In the genomic region with DNA sequence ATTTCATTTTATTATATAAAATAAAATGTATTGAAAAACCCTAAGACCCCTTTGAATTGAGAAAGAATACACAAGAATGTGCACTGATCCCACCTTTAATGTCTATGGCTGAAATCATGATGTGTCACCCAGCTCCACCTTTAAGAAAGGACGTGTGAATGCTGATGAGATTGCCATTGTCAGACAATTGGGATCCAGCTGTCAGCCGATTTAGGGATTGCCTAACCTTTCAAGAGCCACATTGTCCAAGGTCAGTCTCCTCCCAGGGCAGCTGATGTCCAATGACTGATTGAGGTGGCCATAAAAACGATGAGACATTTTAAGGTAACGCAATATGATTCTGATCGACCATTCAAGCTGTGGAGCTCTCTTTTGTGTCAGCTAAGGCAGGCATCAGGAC, we compare ENCODE assay signal across 15 cellular contexts.
DNase-seq lines count a peak whose midpoint lies in the region; ATAC-seq, FAIRE-seq and TF ChIP-seq lines count a peak whose summit lies in the region.
"Had no signal": no experiment of that assay in that cellular context is flagged by ENCODE, and none has a peak within 500 bp of the region (broad histone marks: within the 10 kb centered on the region; RNA-seq: fewer than 3 reads in every experiment).

No MANE protein-coding gene starts in this region.

- H3K9me3 ChIP-seq in H9 (ENCODE audit: control insufficient read depth, low read depth, low read length) (no peaks in the 10 kb centered on the region), iPS DF 6.9 (ENCODE audit: control insufficient read depth, insufficient read depth, low read length) (no peaks in the 10 kb centered on the region)
- H3K9me3 ChIP-seq: BE2C, HAP-1 had no signal

- H3K4me1 ChIP-seq in H9 (ENCODE audit: insufficient read depth, low read length) (no peaks in the 10 kb centered on the region), iPS DF 6.9 (ENCODE audit: control insufficient read depth, insufficient read depth, low read length) (no peaks in the 10 kb centered on the region)
- H3K4me1 ChIP-seq: BE2C, HAP-1 had no signal

- H3T11ph ChIP-seq in H9 (ENCODE audit: low read length), result no peak overlapping the region

- no peak overlapping the region for H3K4ac ChIP-seq in H9 (ENCODE audit: low read depth, low read length)

- no peak overlapping the region for H2BK15ac ChIP-seq in H9 (ENCODE audit: low read depth, low read length)

- no peak for ATAC-seq in HG03460 (IDR thresholded peaks at IDR 0.05; ENCODE audit: unreplicated experiment)
- ATAC-seq: GM12878 had no signal

- H2BK20ac ChIP-seq in H9 (ENCODE audit: low read depth, low read length, poor library complexity, severe bottlenecking), result no peak overlapping the region

- DNase-seq in H9 (peak; percentile 28), UCSD-AML1 (lab: John Stamatoyannopoulos, UW; ENCODE audit: unreplicated experiment) (peak; percentile 2), iPS DF 6.9 (ENCODE audit: low read depth, low spot score) (peak; percentile 1), urothelium cell line (ENCODE audit: low spot score) (no peak), Kasumi-1 (lab: John Stamatoyannopoulos, UW) (no peak)
- no peak for DNase-seq in NK-92 treated with Interleukin-12 subunit alpha and Interleukin-12 subunit beta, amount 100 ng/mL, for 24 hours (lab: John Stamatoyannopoulos, UW)
- DNase-seq: BE2C; CD4-positive, alpha-beta memory T cell; DMS79; GM23248 had no signal

- no peak overlapping the region for H3K4me3 Mint-ChIP-seq in H9
- H3K4me3 Mint-ChIP-seq: CD4-positive, alpha-beta memory T cell had no signal

- no peaks in the 10 kb centered on the region; a peak in 2 of 4 replicates for H3K4me1 Mint-ChIP-seq in H9
- H3K4me1 Mint-ChIP-seq: CD4-positive, alpha-beta memory T cell had no signal

- no peak overlapping the region for H4K5ac ChIP-seq in H9 (ENCODE audit: insufficient read length, low read depth, low read length)

- no peak overlapping the region for H3K4me3 ChIP-seq in iPS DF 6.9 (ENCODE audit: low read length)
- H3K4me3 ChIP-seq: GM12878, GM23248, HAP-1 had no signal

- no peaks in the 10 kb centered on the region for H3K36me3 ChIP-seq in iPS DF 6.9 (ENCODE audit: control insufficient read depth, insufficient read depth, low read length)
- H3K36me3 ChIP-seq: BE2C, HAP-1 had no signal

- no peak overlapping the region for H3K4me2 ChIP-seq in H9 (ENCODE audit: insufficient read depth, insufficient read length, low read length)

- no peaks in the 10 kb centered on the region for H3K36me3 Mint-ChIP-seq in H9 (ENCODE audit: insufficient read depth in 1 of 3, low read depth in 3 of 3)
- H3K36me3 Mint-ChIP-seq: CD4-positive, alpha-beta memory T cell had no signal

- H3K27ac ChIP-seq in H9 (ENCODE audit: insufficient read length, low read depth, low read length) (no peak overlapping the region), iPS DF 6.9 (ENCODE audit: low read length) (no peak overlapping the region)
- H3K27ac ChIP-seq: C4-2B, GM23248 had no signal

- no peaks in the 10 kb centered on the region for H3K27me3 Mint-ChIP-seq in H9 (ENCODE audit: low read depth)
- H3K27me3 Mint-ChIP-seq: CD4-positive, alpha-beta memory T cell had no signal

- TF ChIP-seq CTCF in H9 (conservative IDR thresholded peaks at IDR 0.05), result no peak

- H3K23me2 ChIP-seq in H9 (ENCODE audit: insufficient read length, low read depth, low read length, poor library complexity, severe bottlenecking), result no peaks in the 10 kb centered on the region

- H2BK120ac ChIP-seq in H9 (ENCODE audit: low read depth, low read length, poor library complexity, severe bottlenecking), result no peak overlapping the region

- no peak overlapping the region for H2AFZ ChIP-seq in H9 (ENCODE audit: low read length)
- H2AFZ ChIP-seq: GM23248 had no signal

- H2AK5ac ChIP-seq in H9 (ENCODE audit: insufficient read length, low read length), result no peak overlapping the region

- H3K56ac ChIP-seq in H9 (ENCODE audit: insufficient read length, low read depth, low read length), result no peak overlapping the region

- H4K91ac ChIP-seq in H9 (ENCODE audit: insufficient read length, low read depth, low read length), result no peak overlapping the region

- no peak overlapping the region for H2BK5ac ChIP-seq in H9 (ENCODE audit: insufficient read length, low read length)

- H4K20me1 ChIP-seq in H9 (ENCODE audit: control insufficient read depth, insufficient read depth, insufficient read length), result no peaks in the 10 kb centered on the region

- no peak overlapping the region for H3K27ac Mint-ChIP-seq in H9
- H3K27ac Mint-ChIP-seq: CD4-positive, alpha-beta memory T cell had no signal

- peak; percentile 68 for FAIRE-seq in urothelium cell line (lab: Jason Lieb, UNC)
- FAIRE-seq: GM12878, GM18507 had no signal

- no peak overlapping the region for H4K8ac ChIP-seq in H9 (replicated peaks; ENCODE audit: insufficient read length, low read depth, low read length)

- H3K18ac ChIP-seq in H9 (ENCODE audit: insufficient read length, low read depth, low read length), result no peak overlapping the region

- H2BK12ac ChIP-seq in H9 (ENCODE audit: insufficient read length, low read depth, low read length), result no peak overlapping the region

- H3K9me3 Mint-ChIP-seq in H9, result no peaks in the 10 kb centered on the region

- no peak overlapping the region for H3K14ac ChIP-seq in H9 (ENCODE audit: insufficient read depth, low read length)

- no CpG with 5 or more reads among the region's 5 CpGs for WGBS in H9 (ENCODE audit: extremely low coverage, insufficient read length, low lambda C conversion rate)
- no CpG with 5 or more reads among the region's 5 CpGs for WGBS in iPS DF 6.9 (ENCODE audit: insufficient coverage, insufficient read length)

- H3K27me3 ChIP-seq in H9 (ENCODE audit: insufficient read depth, low read length) (no peaks in the 10 kb centered on the region), iPS DF 6.9 (ENCODE audit: control insufficient read depth, insufficient read depth, low read length) (no peaks in the 10 kb centered on the region)
- H3K27me3 ChIP-seq: BE2C had no signal

- no peaks in the 10 kb centered on the region for H3K79me2 ChIP-seq in H9 (ENCODE audit: insufficient read depth, low read length)

- no peak overlapping the region for H3K9ac ChIP-seq in H9 (ENCODE audit: extremely low read depth, insufficient read length, low read length)
- H3K9ac ChIP-seq: GM23248 had no signal

- no peak overlapping the region for H3K23ac ChIP-seq in H9 (ENCODE audit: insufficient read length, low read depth, low read length)

- H3K79me1 ChIP-seq in H9 (ENCODE audit: insufficient read depth, low read depth, low read length, poor library complexity, severe bottlenecking), result no peaks in the 10 kb centered on the region

Comparison
In these comparisons a context has a peak if more than half of its experiments do, and no peak if none do; other contexts are left out.
1. DNase-seq: peak in H9 (single experiment), UCSD-AML1 (single experiment) and iPS DF 6.9 (single experiment); none in urothelium cell line (single experiment), NK-92 treated with Interleukin-12 subunit alpha and Interleukin-12 subunit beta, amount 100 ng/mL, for 24 hours (single experiment) and Kasumi-1 (0 of 2).